1 cellular context compared by ENCODE assay signal in the genomic region with DNA sequence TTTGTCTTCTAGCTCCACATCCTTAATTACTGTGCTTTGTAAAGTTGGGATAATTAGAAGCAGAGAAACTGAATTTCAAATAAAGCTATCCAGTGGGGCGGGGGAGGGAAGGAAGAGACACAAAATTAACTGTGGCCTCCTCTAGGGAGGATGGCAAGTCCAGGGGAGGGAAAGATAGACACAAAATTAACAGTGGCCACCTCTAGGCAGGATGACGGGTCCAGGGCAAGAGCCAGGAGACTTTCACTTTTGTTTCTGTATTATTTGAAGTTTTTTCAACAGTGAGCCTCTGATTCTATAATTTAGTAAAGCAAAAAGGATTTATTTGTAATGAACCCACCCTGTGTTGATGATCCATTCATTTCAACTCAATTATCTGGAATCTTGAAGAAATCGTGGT.
TF ChIP-seq lines count a peak whose summit lies in the region.

No MANE protein-coding gene starts in this region.

TF ChIP-seq in SK-N-SH treated with all-trans-retinoic acid at 6 μM for 48 hours, 23 proteins besides CTCF, POLR2A, EP300 and RAD21 (continued from another document):
- TF ChIP-seq, protein P1, sequence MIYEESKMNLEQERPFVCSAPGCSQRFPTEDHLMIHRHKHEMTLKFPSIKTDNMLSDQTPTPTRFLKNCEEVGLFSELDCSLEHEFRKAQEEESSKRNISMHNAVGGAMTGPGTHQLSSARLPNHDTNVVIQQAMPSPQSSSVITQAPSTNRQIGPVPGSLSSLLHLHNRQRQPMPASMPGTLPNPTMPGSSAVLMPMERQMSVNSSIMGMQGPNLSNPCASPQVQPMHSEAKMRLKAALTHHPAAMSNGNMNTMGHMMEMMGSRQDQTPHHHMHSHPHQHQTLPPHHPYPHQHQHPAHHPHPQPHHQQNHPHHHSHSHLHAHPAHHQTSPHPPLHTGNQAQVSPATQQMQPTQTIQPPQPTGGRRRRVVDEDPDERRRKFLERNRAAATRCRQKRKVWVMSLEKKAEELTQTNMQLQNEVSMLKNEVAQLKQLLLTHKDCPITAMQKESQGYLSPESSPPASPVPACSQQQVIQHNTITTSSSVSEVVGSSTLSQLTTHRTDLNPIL (CRISPR knock-in tag; IDR thresholded peaks at IDR 0.05; ENCODE audit: low read depth): no peak
